ENCODE assay signal across 18 cellular contexts in genomic region chr2:238786379-238786778, GRCh38.
A peak's percentile ranks its signal among the peaks of the same experiment; 100 is the strongest.
DNase-seq lines count a peak whose midpoint lies in the region; ATAC-seq and TF ChIP-seq lines count a peak whose summit lies in the region.
"Had no signal": no experiment of that assay in that cellular context is flagged by ENCODE, and none has a peak within 500 bp of the region (broad histone marks: within the 10 kb centered on the region; RNA-seq: fewer than 3 reads in every experiment).

No MANE protein-coding gene starts in this region.

- peaks cover 26% of the 10 kb centered on the region for H3K4me1 Mint-ChIP-seq in neural progenitor cell

- no peaks in the 10 kb centered on the region for H3F3A ChIP-seq in neural progenitor cell (ENCODE audit: low read depth)

- peak overlapping the region; percentile 49 for H3K4me2 ChIP-seq in fibroblast of lung (ENCODE audit: extremely low read depth, insufficient read depth, low read length)
- no peak overlapping the region for H3K4me2 ChIP-seq in osteoblast (ENCODE audit: insufficient read depth, low read length)
- no peak overlapping the region for H3K4me2 ChIP-seq in neural progenitor cell
- no peak overlapping the region for H3K4me2 ChIP-seq in Karpas-422 (ENCODE audit: low read depth, low read length, poor library complexity, severe bottlenecking)

- no peaks in the 10 kb centered on the region for H3K36me3 ChIP-seq in BJ (ENCODE audit: control insufficient read depth, insufficient read depth, low read length)
- H3K36me3 ChIP-seq in fibroblast of lung (ENCODE audit: control insufficient read depth, insufficient read depth, low read length) = no peaks in the 10 kb centered on the region
- H3K36me3 ChIP-seq in subcutaneous abdominal adipose tissue (ENCODE audit: control insufficient read depth in 5 of 5, insufficient read depth in 5 of 5, low read length in 5 of 5) = no peaks in the 10 kb centered on the region
- no peaks in the 10 kb centered on the region for H3K36me3 ChIP-seq in osteoblast (ENCODE audit: insufficient read depth, low read length)
- H3K36me3 ChIP-seq in neural progenitor cell = no peaks in the 10 kb centered on the region
- H3K36me3 ChIP-seq in Karpas-422 (ENCODE audit: insufficient read depth, low read length) = no peaks in the 10 kb centered on the region
- H3K36me3 ChIP-seq: HAP-1 had no signal

- H3K79me2 ChIP-seq in fibroblast of lung (ENCODE audit: control insufficient read depth, insufficient read depth, low read length) = no peaks in the 10 kb centered on the region
- no peaks in the 10 kb centered on the region for H3K79me2 ChIP-seq in osteoblast (ENCODE audit: insufficient read depth, low read length)
- H3K79me2 ChIP-seq in neural progenitor cell (ENCODE audit: low read depth) = no peaks in the 10 kb centered on the region
- no peaks in the 10 kb centered on the region for H3K79me2 ChIP-seq in Karpas-422 (ENCODE audit: low read length)

- H3K9ac ChIP-seq in fibroblast of lung (ENCODE audit: insufficient read depth, low read length) = no peak overlapping the region
- peak overlapping the region in 3 of 5 donors; percentile 7 to 44 (median 14) for H3K9ac ChIP-seq in subcutaneous abdominal adipose tissue (ENCODE audit: low read length in 5 of 5)
- no peak overlapping the region for H3K9ac ChIP-seq in neural progenitor cell
- H3K9ac ChIP-seq in Karpas-422 (ENCODE audit: low read length) = no peak overlapping the region

- no peak overlapping the region for H3K4me3 Mint-ChIP-seq in neural progenitor cell

- H3K9me2 ChIP-seq in Karpas-422 (replicated peaks; ENCODE audit: insufficient read depth, low read length) = no peaks in the 10 kb centered on the region

- H3K27me3 Mint-ChIP-seq in neural progenitor cell (ENCODE audit: insufficient read depth, low read depth) = peaks cover 7% of the 10 kb centered on the region

- H3K27ac Mint-ChIP-seq in neural progenitor cell = no peak overlapping the region

- CTCF ChIA-PET in BJ (lab: Yijun Ruan, JAX) = interaction anchor here (0.6 to 6.1 kb wide), 18 partner anchors 14 to 415 kb away, joined by 3 to 84 read pairs (median 6); partner anchors contain the start of gene TWIST2

- H3K9me3 ChIP-seq in fibroblast of lung (ENCODE audit: control insufficient read depth, insufficient read depth, low read depth, low read length) = no peaks in the 10 kb centered on the region
- no peaks in the 10 kb centered on the region for H3K9me3 ChIP-seq in subcutaneous abdominal adipose tissue (ENCODE audit: control insufficient read depth in 5 of 5, low read length in 5 of 5)
- peaks cover under 1% of the 10 kb centered on the region for H3K9me3 ChIP-seq in osteoblast (ENCODE audit: low read depth, low read length)
- H3K9me3 ChIP-seq in neural progenitor cell (ENCODE audit: low read depth) = no peaks in the 10 kb centered on the region
- H3K9me3 ChIP-seq in Karpas-422 (ENCODE audit: low read length) = no peaks in the 10 kb centered on the region
- H3K9me3 ChIP-seq: HAP-1 had no signal

- H3K27ac ChIP-seq in fibroblast of lung (ENCODE audit: insufficient read depth, low read length) (peak overlapping the region; percentile 66), subcutaneous abdominal adipose tissue (ENCODE audit: low read depth, low read length) (peak overlapping the region; percentile 83), osteoblast (ENCODE audit: low read depth, low read length) (no peak overlapping the region), neural progenitor cell (no peak overlapping the region), Karpas-422 (ENCODE audit: low read length) (no peak overlapping the region)

- peaks cover 8% of the 10 kb centered on the region for H3K9me3 Mint-ChIP-seq in neural progenitor cell

- H3K36me3 Mint-ChIP-seq in neural progenitor cell = no peaks in the 10 kb centered on the region

- POLR2A ChIA-PET in BJ (lab: Charles Lee) = interaction anchor here (0.6 to 1.0 kb wide), 3 partner anchors 62 to 184 kb away, joined by 3 to 4 read pairs (median 3); partner anchors contain the start of gene TWIST2

- DNase-seq in BJ (ENCODE audit: low read depth) (peak; percentile 61), HFF-Myc (ENCODE audit: extremely low read depth, low read depth) (peak; percentile 66), fibroblast of lung (ENCODE audit: low read depth in 2 of 2) (no peak), osteoblast (ENCODE audit: insufficient read length, low spot score, missing footprints) (no peak), neural progenitor cell (ENCODE audit: low spot score) (no peak), Karpas-422 (no peak)
- DNase-seq: ACHN, C1 segment of cervical spinal cord, DND-41, IMR-90, Kasumi-1, NCI-H187, NCI-H446, NCI-H69, SIG-M5 had no signal

- H2AFZ ChIP-seq in fibroblast of lung (ENCODE audit: low read length) (no peak overlapping the region), osteoblast (ENCODE audit: low read length) (no peak overlapping the region), neural progenitor cell (replicated peaks) (no peak overlapping the region), Karpas-422 (ENCODE audit: low read length) (no peak overlapping the region)

- no peaks in the 10 kb centered on the region for H4K20me1 ChIP-seq in fibroblast of lung (ENCODE audit: control insufficient read depth, extremely low read depth, insufficient read depth, low read length)
- H4K20me1 ChIP-seq in osteoblast (ENCODE audit: insufficient read depth, low read length) = no peaks in the 10 kb centered on the region
- no peaks in the 10 kb centered on the region for H4K20me1 ChIP-seq in neural progenitor cell (ENCODE audit: low read depth)
- H4K20me1 ChIP-seq in Karpas-422 (ENCODE audit: insufficient read depth, low read depth, low read length) = no peaks in the 10 kb centered on the region

- ATAC-seq in GM18498 (IDR thresholded peaks at IDR 0.05; ENCODE audit: unreplicated experiment) = no peak

- TF ChIP-seq CTCF in BJ (IDR thresholded peaks at IDR 0.05; ENCODE audit: insufficient read depth, low read depth, low read length) (peak; percentile 15; the same call in 1 of the 2 replicates), HFF-Myc (IDR thresholded peaks at IDR 0.05; ENCODE audit: low read depth, low read length, missing control alignments) (no peak), fibroblast of lung (conservative IDR thresholded peaks at IDR 0.05 in 1 of 2, IDR thresholded peaks at IDR 0.05 in 1 of 2; ENCODE audit: low read depth in 1 of 2, low read length in 2 of 2) (no peak), osteoblast (IDR thresholded peaks at IDR 0.05; ENCODE audit: extremely low read depth, low read depth, low read length) (no peak), neural progenitor cell (IDR thresholded peaks at IDR 0.05) (no peak)

- H3K27me3 ChIP-seq in BJ (ENCODE audit: control insufficient read depth, insufficient read depth, low read length) (no peaks in the 10 kb centered on the region), fibroblast of lung (ENCODE audit: control insufficient read depth, insufficient read depth, low read length) (no peaks in the 10 kb centered on the region), subcutaneous abdominal adipose tissue (ENCODE audit: control insufficient read depth in 5 of 5, insufficient read depth in 4 of 5, low read length in 5 of 5) (peaks cover 0 to 3% (median 0%) of the 10 kb centered on the region in 5 donors), osteoblast (ENCODE audit: insufficient read depth, low read length) (peaks cover 20% of the 10 kb centered on the region), neural progenitor cell (no peaks in the 10 kb centered on the region), Karpas-422 (ENCODE audit: low read length) (no peaks in the 10 kb centered on the region)

- H3K4me1 ChIP-seq in fibroblast of lung (ENCODE audit: control insufficient read depth, extremely low read depth, insufficient read depth, low read length) = peaks cover 6% of the 10 kb centered on the region
- peaks cover 2 to 29% (median 11%) of the 10 kb centered on the region in 5 donors for H3K4me1 ChIP-seq in subcutaneous abdominal adipose tissue (ENCODE audit: control insufficient read depth in 5 of 5, insufficient read depth in 5 of 5, low read length in 5 of 5)
- peaks cover 4% of the 10 kb centered on the region for H3K4me1 ChIP-seq in osteoblast (ENCODE audit: insufficient read depth, low read length)
- H3K4me1 ChIP-seq in neural progenitor cell = no peaks in the 10 kb centered on the region
- no peaks in the 10 kb centered on the region; the same call in 1 of the 2 replicates for H3K4me1 ChIP-seq in Karpas-422 (ENCODE audit: low read length)
- H3K4me1 ChIP-seq: HAP-1 had no signal

- H3K4me3 ChIP-seq in BJ (ENCODE audit: low read depth, low read length) (peak overlapping the region; percentile 34), HFF-Myc (replicated peaks; ENCODE audit: low read depth, low read length) (peak overlapping the region; percentile 43), fibroblast of lung (replicated peaks in 1 of 4; ENCODE audit: control extremely low read depth in 1 of 4, insufficient read depth in 1 of 4, low read depth in 3 of 4, low read length in 4 of 4) (peak overlapping the region in 1 of 4 experiments; percentile 33), subcutaneous abdominal adipose tissue (ENCODE audit: low read depth in 1 of 5, low read length in 5 of 5) (peak overlapping the region in 3 of 5 donors; percentile 41 to 53 (median 49)), osteoblast (ENCODE audit: insufficient read depth, low read length) (no peak overlapping the region), neural progenitor cell (no peak overlapping the region), Karpas-422 (ENCODE audit: low read length) (no peak overlapping the region)
- H3K4me3 ChIP-seq: HAP-1 had no signal

Comparison
In these comparisons a context has a peak if more than half of its experiments do, and no peak if none do; other contexts are left out.
1. DNase-seq: peak in BJ (single experiment) and HFF-Myc (single experiment); none in fibroblast of lung (0 of 2), osteoblast (single experiment), neural progenitor cell (single experiment) and Karpas-422 (single experiment).
2. H3K4me3 ChIP-seq: peak in BJ (single experiment), HFF-Myc (single experiment) and subcutaneous abdominal adipose tissue (3 of 5); none in osteoblast (single experiment), neural progenitor cell (single experiment) and Karpas-422 (single experiment).
3. H3K27ac ChIP-seq: peak in fibroblast of lung (single experiment) and subcutaneous abdominal adipose tissue (single experiment); none in osteoblast (single experiment), neural progenitor cell (single experiment) and Karpas-422 (single experiment).
4. H3K9ac ChIP-seq: peak in subcutaneous abdominal adipose tissue (3 of 5); none in fibroblast of lung (single experiment), neural progenitor cell (single experiment) and Karpas-422 (single experiment).